ENCODE assay signal across 13 cellular contexts in the genomic region with DNA sequence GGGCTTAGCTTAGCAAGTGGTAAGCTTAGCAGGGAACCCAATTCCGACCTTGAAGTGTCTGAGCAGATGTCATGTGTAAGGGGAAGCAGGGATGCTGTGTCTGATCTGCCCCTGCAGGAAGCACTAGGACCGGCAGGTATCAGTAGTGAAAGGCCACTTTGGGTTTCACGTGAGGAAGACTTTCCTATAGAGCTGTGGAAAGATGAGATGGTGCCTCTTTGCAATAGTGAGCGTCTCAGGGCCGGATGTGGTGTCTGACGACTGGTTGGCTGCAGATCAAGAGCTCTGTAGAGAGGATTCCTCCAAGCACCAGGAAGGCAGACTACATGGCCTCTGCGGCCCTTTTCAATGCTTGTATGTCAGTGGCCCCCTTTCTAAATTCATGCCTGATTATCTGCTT.
DNase-seq lines count a peak whose midpoint lies in the region; ATAC-seq and TF ChIP-seq lines count a peak whose summit lies in the region.
"Had no signal": no experiment of that assay in that cellular context is flagged by ENCODE, and none has a peak within 500 bp of the region (broad histone marks: within the 10 kb centered on the region; RNA-seq: fewer than 3 reads in every experiment).

No MANE protein-coding gene starts in this region.

- CTCF ChIA-PET in T-cell (lab: Charles Lee): no interaction called here

- H3K9me3 Mint-ChIP-seq in T-cell: peaks cover 0 to 5% (median 4%) of the 10 kb centered on the region in 3 donors
- H3K9me3 Mint-ChIP-seq in activated naive CD8-positive, alpha-beta T cell treated with anti-CD3 and anti-CD28 coated beads for 36 hours: peaks cover 11% of the 10 kb centered on the region

- H3K27me3 ChIP-seq in esophagus muscularis mucosa: no peaks in the 10 kb centered on the region
- H3K27me3 ChIP-seq: foreskin keratinocyte, testis had no signal

- POLR2A ChIA-PET in T-cell (lab: Charles Lee): no interaction called here

- intact Hi-C loops in esophagus muscularis mucosa (cut with DNase I): no loop called here

- peak overlapping the region in 1 of 2 donors; percentile 32 for H3K27ac Mint-ChIP-seq in T-cell
- no peak overlapping the region for H3K27ac Mint-ChIP-seq in activated naive CD8-positive, alpha-beta T cell treated with anti-CD3 and anti-CD28 coated beads for 36 hours

- H3K36me3 ChIP-seq in esophagus muscularis mucosa: no peaks in the 10 kb centered on the region

- H3K4me1 ChIP-seq in esophagus muscularis mucosa: no peaks in the 10 kb centered on the region
- H3K4me1 ChIP-seq: foreskin keratinocyte, testis had no signal

- WGBS in esophagus muscularis mucosa: 85% methylated on average over 6 of the region's 7 CpGs

- H3K27ac ChIP-seq in esophagus muscularis mucosa (replicated peaks in 1 of 4): no peak overlapping the region
- H3K27ac ChIP-seq: foreskin keratinocyte, testis had no signal

- no peaks in the 10 kb centered on the region for H3K9me3 ChIP-seq in esophagus muscularis mucosa
- H3K9me3 ChIP-seq: testis had no signal

- peak; percentile 69 to 89 (median 78) for ATAC-seq in T-cell (replicated peaks in 1 of 4)
- ATAC-seq: foreskin keratinocyte had no signal

- peak; percentile 34 for DNase-seq in NK-92 treated with Interleukin-12 subunit alpha and Interleukin-12 subunit beta, amount 100 ng/mL, for 24 hours (lab: John Stamatoyannopoulos, UW)
- DNase-seq in NK-92 (lab: John Stamatoyannopoulos, UW; ENCODE audit: unreplicated experiment) (no peak), T-cell (peak in 16 of 34 experiments; percentile 1 to 26 (median 6)), NCI-H2196 treated with DMSO at 0.1 percent for 48 hours (lab: John Stamatoyannopoulos, UW; ENCODE audit: unreplicated experiment) (no peak), esophagus muscularis mucosa (ENCODE audit: extremely low spot score) (no peak), occipital lobe (lab: John Stamatoyannopoulos, UW) (no peak)
- DNase-seq in activated naive CD8-positive, alpha-beta T cell treated with anti-CD3 and anti-CD28 coated beads for 36 hours: peak; percentile 6
- peak in 2 of 3 donors; percentile 5 for DNase-seq in stimulated activated CD4-positive, alpha-beta T cell treated with anti-CD3 and anti-CD28 coated beads, TNF-alpha, amount 100 ng/mL, for 1 hour (ENCODE audit: low read depth in 3 of 3, low spot score in 1 of 3)
- DNase-seq: ACHN, foreskin keratinocyte, NCI-H526 treated with DMSO at 0.1 percent for 48 hours, testis had no signal

- no peaks in the 10 kb centered on the region for H3K36me3 Mint-ChIP-seq in T-cell
- H3K36me3 Mint-ChIP-seq in activated naive CD8-positive, alpha-beta T cell treated with anti-CD3 and anti-CD28 coated beads for 36 hours: no peaks in the 10 kb centered on the region

- TF ChIP-seq POLR2A in esophagus muscularis mucosa (IDR thresholded peaks at IDR 0.05; ENCODE audit: low read depth): no peak

- peaks cover 0 to 7% (median 5%) of the 10 kb centered on the region in 3 donors for H3K4me1 Mint-ChIP-seq in T-cell
- no peaks in the 10 kb centered on the region for H3K4me1 Mint-ChIP-seq in activated naive CD8-positive, alpha-beta T cell treated with anti-CD3 and anti-CD28 coated beads for 36 hours

- H3K27me3 Mint-ChIP-seq in T-cell: no peaks in the 10 kb centered on the region
- H3K27me3 Mint-ChIP-seq in activated naive CD8-positive, alpha-beta T cell treated with anti-CD3 and anti-CD28 coated beads for 36 hours: peaks cover 11% of the 10 kb centered on the region

- no peak overlapping the region for H3K4me3 Mint-ChIP-seq in T-cell
- H3K4me3 Mint-ChIP-seq in activated naive CD8-positive, alpha-beta T cell treated with anti-CD3 and anti-CD28 coated beads for 36 hours: no peak overlapping the region
- H3K4me3 Mint-ChIP-seq: neural crest cell had no signal

- TF ChIP-seq EP300 in esophagus muscularis mucosa (IDR thresholded peaks at IDR 0.05): no peak

- TF ChIP-seq CTCF in esophagus muscularis mucosa (IDR thresholded peaks at IDR 0.05): no peak

- H3K4me3 ChIP-seq in esophagus muscularis mucosa: no peak overlapping the region
- H3K4me3 ChIP-seq: testis had no signal

Comparison
In these comparisons a context has a peak if more than half of its experiments do, and no peak if none do; other contexts are left out.
1. DNase-seq: peak in NK-92 treated with Interleukin-12 subunit alpha and Interleukin-12 subunit beta, amount 100 ng/mL, for 24 hours (single experiment), activated naive CD8-positive, alpha-beta T cell treated with anti-CD3 and anti-CD28 coated beads for 36 hours (single experiment) and stimulated activated CD4-positive, alpha-beta T cell treated with anti-CD3 and anti-CD28 coated beads, TNF-alpha, amount 100 ng/mL, for 1 hour (2 of 3); none in NK-92 (single experiment), NCI-H2196 treated with DMSO at 0.1 percent for 48 hours (single experiment), esophagus muscularis mucosa (single experiment) and occipital lobe (single experiment).